ENCODE assay signal across 8 cellular contexts in genomic region chr6:133837801-133838349, GRCh38. TPM values are rescaled to one million over a fixed set of nuclear protein-coding genes. Genes with fewer than 3 reads are reported as not detected.
DNase-seq lines count a peak whose midpoint lies in the region; ATAC-seq and TF ChIP-seq lines count a peak whose summit lies in the region.

No MANE protein-coding gene starts in this region.

- no peaks in the 10 kb centered on the region for H3K9me3 ChIP-seq in T-helper 17 cell (ENCODE audit: control insufficient read depth, low read length, poor library complexity, severe bottlenecking)

- peak; percentile 72 for ATAC-seq in GM19452 (IDR thresholded peaks at IDR 0.05; ENCODE audit: unreplicated experiment)
- peak; percentile 82 for ATAC-seq in T-helper 17 cell
- no peak for ATAC-seq in HG02588 (IDR thresholded peaks at IDR 0.05; ENCODE audit: unreplicated experiment)

- peak; percentile 27 to 55 (median 34) for DNase-seq in T-helper 17 cell
- DNase-seq in astrocyte of the cerebellum (ENCODE audit: low read depth), result no peak
- peak; percentile 77 for DNase-seq in iPS-NIHi11 (ENCODE audit: low spot score)
- DNase-seq in stimulated activated CD4-positive, alpha-beta T cell treated with anti-CD3 and anti-CD28 coated beads, Interleukin-15, amount 100 ng/mL, for 48 hours (ENCODE audit: low read depth in 2 of 2), result peak; percentile 33 to 44

- peak overlapping the region; percentile 41 for H3K27ac ChIP-seq in C4-2B

- in situ Hi-C loops in astrocyte of the cerebellum (cut with HindIII; ENCODE audit: low sequenced_read_pairs), result no loop called here

- H3K36me3 Mint-ChIP-seq in IgD-negative memory B cell (no peaks in the 10 kb centered on the region), T-helper 17 cell (ENCODE audit: low read depth) (peaks cover 2% of the 10 kb centered on the region)

- no peak overlapping the region for H3K27ac Mint-ChIP-seq in IgD-negative memory B cell
- H3K27ac Mint-ChIP-seq in T-helper 17 cell, result no peak overlapping the region

- H3K27me3 Mint-ChIP-seq in IgD-negative memory B cell (peaks cover 7% of the 10 kb centered on the region), T-helper 17 cell (peaks cover 37% of the 10 kb centered on the region)

- H3K4me1 Mint-ChIP-seq in IgD-negative memory B cell (peaks cover 0 to 5% (median 0%) of the 10 kb centered on the region in 3 donors), T-helper 17 cell (peaks cover 12% of the 10 kb centered on the region)

- peak; percentile 94 for TF ChIP-seq CTCF in C4-2B (conservative IDR thresholded peaks at IDR 0.05)
- peak; percentile 79 for TF ChIP-seq CTCF in astrocyte of the cerebellum (IDR thresholded peaks at IDR 0.05; ENCODE audit: low read depth, low read length, missing control alignments)

- peak overlapping the region; percentile 37 for H3K4me3 ChIP-seq in astrocyte of the cerebellum (ENCODE audit: low read depth, low read length)

- no peaks in the 10 kb centered on the region for H3K9me3 Mint-ChIP-seq in IgD-negative memory B cell

- H3K4me3 Mint-ChIP-seq in IgD-negative memory B cell (peak overlapping the region in 3 of 4 donors; percentile 51 to 87 (median 68)), T-helper 17 cell (peak overlapping the region; percentile 87)

RNA-seq across cellular contexts. Expression of gene TCF21, which starts 51.0 kb away (rescaled TPM):
- not detected for polyA plus RNA-seq in IgD-negative memory B cell
- not detected for total RNA-seq in T-helper 17 cell
